ENCODE assay signal across 12 cellular contexts in genomic region chr7:46131916-46132795, GRCh38.
DNase-seq lines count a peak whose midpoint lies in the region; ATAC-seq, FAIRE-seq and TF ChIP-seq lines count a peak whose summit lies in the region.
"Had no signal": no experiment of that assay in that cellular context is flagged by ENCODE, and none has a peak within 500 bp of the region (broad histone marks: within the 10 kb centered on the region; RNA-seq: fewer than 3 reads in every experiment).

No MANE protein-coding gene starts in this region.

- no peak overlapping the region for H3K27ac Mint-ChIP-seq in naive thymus-derived CD4-positive, alpha-beta T cell
- H3K27ac Mint-ChIP-seq: T-helper 17 cell had no signal

- no peak for ATAC-seq in GM19467 (IDR thresholded peaks at IDR 0.05; ENCODE audit: unreplicated experiment)
- no peak for ATAC-seq in mucosa of descending colon
- no peak for ATAC-seq in naive thymus-derived CD4-positive, alpha-beta T cell
- no peak for ATAC-seq in GM18519 (IDR thresholded peaks at IDR 0.05; ENCODE audit: low FRiP score, unreplicated experiment)
- ATAC-seq: K562, T-helper 17 cell had no signal

- no peaks in the 10 kb centered on the region for H3K36me3 Mint-ChIP-seq in naive thymus-derived CD4-positive, alpha-beta T cell

- H2BK12ac ChIP-seq in neuronal stem cell (ENCODE audit: low read length): peak overlapping the region; percentile 64

- H3K27ac ChIP-seq in OCI-LY3 (ENCODE audit: low read length) (no peak overlapping the region), neuronal stem cell (replicated peaks; ENCODE audit: low read length) (no peak overlapping the region)
- H3K27ac ChIP-seq in naive thymus-derived CD4-positive, alpha-beta T cell (ENCODE audit: low read depth, low read length): no peak overlapping the region
- H3K27ac ChIP-seq: coronary artery, uterus had no signal

- no peaks in the 10 kb centered on the region for H3K79me2 ChIP-seq in OCI-LY3 (ENCODE audit: low read length)

- H3K27me3 ChIP-seq in OCI-LY3 (ENCODE audit: low read depth, low read length) (no peaks in the 10 kb centered on the region), neuronal stem cell (ENCODE audit: control insufficient read depth in 3 of 3, insufficient read depth in 3 of 3, low read depth in 1 of 3, low read length in 3 of 3) (no peaks in the 10 kb centered on the region)
- H3K27me3 ChIP-seq in naive thymus-derived CD4-positive, alpha-beta T cell (ENCODE audit: control insufficient read depth in 2 of 2, insufficient read depth in 2 of 2, low read length in 2 of 2): no peaks in the 10 kb centered on the region
- H3K27me3 ChIP-seq: uterus had no signal

- H3K4me3 ChIP-seq in OCI-LY3 (ENCODE audit: low read length) (no peak overlapping the region), epithelial cell of esophagus (ENCODE audit: low read length) (no peak overlapping the region), neuronal stem cell (ENCODE audit: low read length in 2 of 2) (no peak overlapping the region), mucosa of descending colon (no peak overlapping the region)
- no peak overlapping the region for H3K4me3 ChIP-seq in naive thymus-derived CD4-positive, alpha-beta T cell (ENCODE audit: low read length)
- H3K4me3 ChIP-seq: coronary artery, K562, uterus had no signal

- peak overlapping the region; percentile 25 for H2BK120ac ChIP-seq in neuronal stem cell (ENCODE audit: low read depth, low read length)

- peak overlapping the region; percentile 51 for H2BK15ac ChIP-seq in neuronal stem cell (ENCODE audit: low read length)

- TF ChIP-seq CTCF in OCI-LY3 (IDR thresholded peaks at IDR 0.05; ENCODE audit: low read depth, low read length) (peak; percentile 30; the same call in 1 of the 2 replicates), epithelial cell of esophagus (IDR thresholded peaks at IDR 0.05; ENCODE audit: insufficient read depth, low read depth, low read length, missing control alignments) (peak; percentile 29), mucosa of descending colon (IDR thresholded peaks at IDR 0.05) (no peak)

- peak overlapping the region; percentile 54 for H3K4ac ChIP-seq in neuronal stem cell (ENCODE audit: low read length)

- peak overlapping the region; percentile 92 for H3K18ac ChIP-seq in neuronal stem cell (ENCODE audit: low read length)

- peak overlapping the region; percentile 40 for H2AK5ac ChIP-seq in neuronal stem cell (ENCODE audit: low read depth, low read length)

- no peaks in the 10 kb centered on the region for H3K79me1 ChIP-seq in neuronal stem cell (ENCODE audit: low read depth, low read length)

- WGBS in neuronal stem cell (ENCODE audit: extremely low coverage in 2 of 2, insufficient read length in 2 of 2, insufficient replicate concordance in 1 of 2), 2 donors: no CpG with 5 or more reads among the region's 8 CpGs

- H3K4me1 ChIP-seq in OCI-LY3 (ENCODE audit: low read length): peaks cover 32% of the 10 kb centered on the region
- H3K4me1 ChIP-seq in neuronal stem cell (ENCODE audit: control insufficient read depth in 2 of 2, insufficient read depth in 1 of 2, low read depth in 1 of 2, low read length in 2 of 2): peaks cover 0 to 3% of the 10 kb centered on the region in 2 donors
- H3K4me1 ChIP-seq in mucosa of descending colon (ENCODE audit: low read depth): no peaks in the 10 kb centered on the region
- no peaks in the 10 kb centered on the region for H3K4me1 ChIP-seq in naive thymus-derived CD4-positive, alpha-beta T cell (ENCODE audit: control insufficient read depth in 2 of 2, insufficient read depth in 2 of 2, low read length in 2 of 2)
- H3K4me1 ChIP-seq: uterus had no signal

- no peak overlapping the region for H3K23ac ChIP-seq in neuronal stem cell (ENCODE audit: low read depth, low read length, poor library complexity)

- H3K9me3 ChIP-seq in OCI-LY3 (ENCODE audit: insufficient read depth, low read length) (0 out of 2 replicates have a peak, but pooled peaks cover 2% of the 10 kb centered on the region), neuronal stem cell (replicated peaks in 1 of 2; ENCODE audit: control insufficient read depth in 2 of 2, insufficient read depth in 1 of 2, low read depth in 1 of 2, low read length in 2 of 2) (no peaks in the 10 kb centered on the region), mucosa of descending colon (no peaks in the 10 kb centered on the region)
- no peaks in the 10 kb centered on the region for H3K9me3 ChIP-seq in naive thymus-derived CD4-positive, alpha-beta T cell (ENCODE audit: control insufficient read depth in 2 of 3, low read length in 3 of 3)
- H3K9me3 ChIP-seq: uterus had no signal

- peak; percentile 69 for DNase-seq in epithelial cell of esophagus (ENCODE audit: low read depth)
- peak; percentile 11 for DNase-seq in neuronal stem cell (ENCODE audit: low spot score)
- no peak for DNase-seq in mucosa of descending colon
- DNase-seq in naive thymus-derived CD4-positive, alpha-beta T cell: no peak
- DNase-seq: T-helper 17 cell, uterus had no signal

- CTCF ChIA-PET in naive thymus-derived CD4-positive, alpha-beta T cell (lab: Charles Lee): no interaction called here

- no peak overlapping the region for H3K4me3 Mint-ChIP-seq in naive thymus-derived CD4-positive, alpha-beta T cell
- H3K4me3 Mint-ChIP-seq: T-helper 17 cell had no signal

- POLR2A ChIA-PET in naive thymus-derived CD4-positive, alpha-beta T cell (lab: Charles Lee): no interaction called here

- no peak overlapping the region for H3K14ac ChIP-seq in neuronal stem cell (ENCODE audit: low read length)

- H2BK5ac ChIP-seq in neuronal stem cell (ENCODE audit: low read length): no peak overlapping the region

- H3K36me3 ChIP-seq in OCI-LY3 (replicated peaks; ENCODE audit: low read depth, low read length) (peaks cover 3% of the 10 kb centered on the region), neuronal stem cell (replicated peaks in 1 of 2; ENCODE audit: control insufficient read depth in 2 of 2, insufficient read depth in 2 of 2, low read length in 2 of 2) (no peaks in the 10 kb centered on the region), mucosa of descending colon (ENCODE audit: low read depth) (no peaks in the 10 kb centered on the region)
- no peaks in the 10 kb centered on the region for H3K36me3 ChIP-seq in naive thymus-derived CD4-positive, alpha-beta T cell (ENCODE audit: control insufficient read depth in 2 of 3, insufficient read depth in 3 of 3, low read length in 3 of 3)
- H3K36me3 ChIP-seq: uterus had no signal

- H4K91ac ChIP-seq in neuronal stem cell (ENCODE audit: low read depth, low read length, poor library complexity): peak overlapping the region; percentile 85

- H3K4me1 Mint-ChIP-seq in naive thymus-derived CD4-positive, alpha-beta T cell: no peaks in the 10 kb centered on the region
- H3K4me1 Mint-ChIP-seq: T-helper 17 cell had no signal

- peaks cover 0 to 6% (median 0%) of the 10 kb centered on the region in 11 donors for H3K9me3 Mint-ChIP-seq in naive thymus-derived CD4-positive, alpha-beta T cell

- H3K9ac ChIP-seq in OCI-LY3 (ENCODE audit: low read length): no peak overlapping the region
- no peak overlapping the region for H3K9ac ChIP-seq in neuronal stem cell (ENCODE audit: low read depth, low read length, poor library complexity)

- H4K8ac ChIP-seq in neuronal stem cell (ENCODE audit: low read depth, low read length): no peak overlapping the region

- peak overlapping the region; percentile 78 for H2AFZ ChIP-seq in OCI-LY3 (ENCODE audit: low read depth, low read length)
- H2AFZ ChIP-seq in neuronal stem cell (ENCODE audit: low read length): peak overlapping the region; percentile 47

- peak; percentile 71 for FAIRE-seq in G401.6 (lab: Jason Lieb, UNC)
- FAIRE-seq: K562 had no signal

- H3K4me2 ChIP-seq in OCI-LY3 (ENCODE audit: low read length) (peak overlapping the region; percentile 20), neuronal stem cell (ENCODE audit: insufficient read depth, low read length, poor library complexity, severe bottlenecking) (no peak overlapping the region)

- intact Hi-C loops in mucosa of descending colon (cut with DNase I, micrococcal nuclease): no loop called here
- intact Hi-C loops in naive thymus-derived CD4-positive, alpha-beta T cell (cut with micrococcal nuclease): no loop called here

- no peaks in the 10 kb centered on the region for H4K20me1 ChIP-seq in OCI-LY3 (ENCODE audit: insufficient read depth, low read length)

- no peaks in the 10 kb centered on the region for H3K27me3 Mint-ChIP-seq in naive thymus-derived CD4-positive, alpha-beta T cell
- H3K27me3 Mint-ChIP-seq: T-helper 17 cell had no signal

Comparison
In these comparisons a context has a peak if more than half of its experiments do, and no peak if none do; other contexts are left out.
1. DNase-seq: peak in epithelial cell of esophagus (single experiment) and neuronal stem cell (single experiment); none in mucosa of descending colon (0 of 3) and naive thymus-derived CD4-positive, alpha-beta T cell (0 of 9).